In genomic region chr14:52258783-52259182, GRCh38 we compare ENCODE assay signal across 38 cellular contexts. TPM values are rescaled to one million over a fixed set of nuclear protein-coding genes. Genes with fewer than 3 reads are reported as not detected.
"Had no signal": no experiment of that assay in that cellular context is flagged by ENCODE, and none has a peak within 500 bp of the region (broad histone marks: within the 10 kb centered on the region; RNA-seq: fewer than 3 reads in every experiment).

No MANE protein-coding gene starts in this region.

- H3K9me3 Mint-ChIP-seq: activated CD4-positive, alpha-beta memory T cell treated with anti-CD3 and anti-CD28 coated beads for 36 hours; activated naive CD4-positive, alpha-beta T cell treated with anti-CD3 and anti-CD28 coated beads for 36 hours; activated T-cell treated with anti-CD3 and anti-CD28 coated beads, Interleukin-2, amount 50 U/mL, for 4 hours; T-helper 1 cell treated with Interleukin-12 subunit alpha and Interleukin-12 subunit beta and Interleukin-4 antibody, amounts not matched to agents 30 μg/mL and 1 μg/mL, for 36 hours had no signal

- H3K4me2 ChIP-seq: SK-N-SH had no signal

- H3K27me3 Mint-ChIP-seq: activated CD4-positive, alpha-beta memory T cell treated with anti-CD3 and anti-CD28 coated beads for 36 hours had no signal

- H3K36me3 ChIP-seq: adrenal gland, breast epithelium, Peyer's patch, SJSA1 had no signal

- ATAC-seq: activated naive CD4-positive, alpha-beta T cell treated with anti-CD3 and anti-CD28 coated beads, Interleukin-2, amount 50 U/mL, for 72 hours; activated T-cell treated with anti-CD3 and anti-CD28 coated beads, Interleukin-2, amount 50 U/mL, for 4 hours; body of pancreas; PC-3; WTC11 had no signal

- FAIRE-seq: astrocyte, TTC549 had no signal

- H3K27ac Mint-ChIP-seq: activated CD4-positive, alpha-beta memory T cell treated with anti-CD3 and anti-CD28 coated beads for 36 hours; activated naive CD4-positive, alpha-beta T cell treated with anti-CD3 and anti-CD28 coated beads for 36 hours; activated naive CD4-positive, alpha-beta T cell treated with anti-CD3 and anti-CD28 coated beads, Interleukin-2, amount 50 U/mL, for 72 hours; activated T-helper 1 cell treated with anti-CD3 and anti-CD28 coated beads, Interleukin-12 subunit alpha, Interleukin-12 subunit beta, Interleukin-2, Interleukin-4 antibody, amounts not matched to agents 30 ng/mL and 10 ng/mL and 1 ng/mL, durations not matched to agents 14 hours and 24 hours and 36 hours; T-helper 1 cell treated with Interleukin-12 subunit alpha and Interleukin-12 subunit beta and Interleukin-4 antibody, amounts not matched to agents 30 μg/mL and 1 μg/mL, for 36 hours; T-helper 2 cell treated with Interferon-gamma antibody and Interleukin-4, amounts not matched to agents 5 μg/mL and 100 μg/mL, for 36 hours; WTC11 had no signal

- H3K4me1 ChIP-seq: adrenal gland, body of pancreas, breast epithelium, Peyer's patch, SJSA1 had no signal

- H3K9ac ChIP-seq: SK-N-SH had no signal

- H3K4me3 ChIP-seq: adrenal gland, body of pancreas, breast epithelium, Peyer's patch, SJSA1 had no signal

- H3K27ac ChIP-seq: adrenal gland, body of pancreas, breast epithelium, Peyer's patch, SJSA1 had no signal

- H3K36me3 Mint-ChIP-seq: activated CD4-positive, alpha-beta memory T cell treated with anti-CD3 and anti-CD28 coated beads for 36 hours had no signal

- H3K9me3 ChIP-seq: adrenal gland, body of pancreas, breast epithelium, Peyer's patch, SJSA1, SK-N-SH had no signal

- H3K27me3 ChIP-seq: adrenal gland, body of pancreas, breast epithelium, Peyer's patch, SJSA1 had no signal

- H3K9me2 ChIP-seq: SK-N-SH had no signal

- H3K4me3 Mint-ChIP-seq: activated CD4-positive, alpha-beta memory T cell treated with anti-CD3 and anti-CD28 coated beads for 36 hours; activated naive CD4-positive, alpha-beta T cell treated with anti-CD3 and anti-CD28 coated beads for 36 hours; activated T-cell treated with anti-CD3 and anti-CD28 coated beads, Interleukin-2, amount 50 U/mL, for 4 hours; activated T-helper 1 cell treated with anti-CD3 and anti-CD28 coated beads, Interleukin-12 subunit alpha, Interleukin-12 subunit beta, Interleukin-2, Interleukin-4 antibody, amounts not matched to agents 30 ng/mL and 10 ng/mL and 1 ng/mL, durations not matched to agents 14 hours and 24 hours and 36 hours; T-helper 1 cell treated with Interleukin-12 subunit alpha and Interleukin-12 subunit beta and Interleukin-4 antibody, amounts not matched to agents 30 μg/mL and 1 μg/mL, for 36 hours; WTC11 had no signal

- DNase-seq: activated CD4-positive, alpha-beta T cell treated with anti-CD3 and anti-CD28 coated beads for 4 hours; activated CD4-positive, alpha-beta T cell treated with anti-CD3 and anti-CD28 coated beads, Interleukin-2, amount 50 U/mL, for 1 hour; activated CD4-positive, CD25-positive, alpha-beta regulatory T cell treated with anti-CD3 and anti-CD28 coated beads, Interleukin-2, amount 50 U/mL, for 72 hours; activated CD8-positive, alpha-beta memory T cell treated with anti-CD3 and anti-CD28 coated beads, Interleukin-2, amount 50 U/mL, for 4 hours; activated gamma-delta T cell treated with Interleukin-2 at 50 U/mL for 16 hours; activated naive CD4-positive, alpha-beta T cell treated with anti-CD3 and anti-CD28 coated beads for 36 hours; activated T-cell treated with anti-CD3 and anti-CD28 coated beads for 4 hours; activated T-cell treated with anti-CD3 and anti-CD28 coated beads, Interleukin-2, amount 50 U/mL, for 4 hours; adrenal gland; body of pancreas; NCI-H1048; NCI-H1105 treated with DMSO at 0.1 percent for 48 hours; NCI-H1436 treated with DMSO at 0.1 percent for 48 hours; NCI-H1694 treated with DMSO at 0.1 percent for 48 hours; NCI-H2029 treated with DMSO at 0.1 percent for 48 hours; NCI-H2107; NCI-H2171; NCI-H226; NCI-H524 treated with DMSO at 0.1 percent for 48 hours; NK-92 treated with Interleukin-12 subunit alpha and Interleukin-12 subunit beta, amount 100 ng/mL, for 24 hours; PC-3; Peyer's patch; RPMI8226; SHP77 treated with DMSO at 0.1 percent for 48 hours; SK-N-SH had no signal

RNA-seq across cellular contexts. Expression of gene PTGDR, which starts 8.7 kb away (rescaled TPM):
- total RNA-seq: activated naive CD4-positive, alpha-beta T cell treated with anti-CD3 and anti-CD28 coated beads for 36 hours; activated T-helper 1 cell treated with anti-CD3 and anti-CD28 coated beads, Interleukin-12 subunit alpha, Interleukin-12 subunit beta, Interleukin-2, Interleukin-4 antibody, amounts not matched to agents 30 ng/mL and 10 ng/mL and 1 ng/mL, durations not matched to agents 14 hours and 24 hours and 36 hours; astrocyte; LHCN-M2; MCF 10A; NCI-H460; PC-3; SJSA1 had no signal

RNA-seq across cellular contexts. Expression of gene PTGER2, which starts 55.3 kb away (rescaled TPM):
- total RNA-seq: astrocyte had no signal
